ENCODE assay signal across 12 cellular contexts in genomic region chr10:34824870-34825269, GRCh38. TPM values are rescaled to one million over a fixed set of nuclear protein-coding genes. Genes with fewer than 3 reads are reported as not detected.
DNase-seq lines count a peak whose midpoint lies in the region; ATAC-seq, FAIRE-seq and TF ChIP-seq lines count a peak whose summit lies in the region.
"Had no signal": no experiment of that assay in that cellular context is flagged by ENCODE, and none has a peak within 500 bp of the region (broad histone marks: within the 10 kb centered on the region; RNA-seq: fewer than 3 reads in every experiment).

No MANE protein-coding gene starts in this region.

- H3K27me3 Mint-ChIP-seq in endothelial cell (ENCODE audit: unreplicated experiment), result peaks cover 3% of the 10 kb centered on the region

- no peak overlapping the region for H3K4me3 ChIP-seq in MM.1S (ENCODE audit: low read length)
- H3K4me3 ChIP-seq in mucosa of descending colon, result no peak overlapping the region
- no peak overlapping the region for H3K4me3 ChIP-seq in prostate gland
- H3K4me3 ChIP-seq in spleen, result no peak overlapping the region

- FAIRE-seq in D721Med (lab: Jason Lieb, UNC), result no peak

- no peak overlapping the region for H3K4me3 Mint-ChIP-seq in endothelial cell (ENCODE audit: unreplicated experiment)
- H3K4me3 Mint-ChIP-seq: activated naive CD4-positive, alpha-beta T cell treated with anti-CD3 and anti-CD28 coated beads, Interleukin-2, amount 10 ng/mL, durations not matched to agents 7 days and 5 days; IgD-negative memory B cell had no signal

- no peak for DNase-seq in D721Med (ENCODE audit: insufficient read length, low spot score)
- DNase-seq in MM.1S, result peak; percentile 7
- DNase-seq in endothelial cell (ENCODE audit: low spot score), result peak; percentile 14
- DNase-seq in mucosa of descending colon, result no peak
- DNase-seq in prostate gland (ENCODE audit: low spot score), result no peak
- DNase-seq in spleen, result no peak
- DNase-seq: activated naive CD4-positive, alpha-beta T cell treated with anti-CD3 and anti-CD28 coated beads, Interleukin-2, amount 10 ng/mL, durations not matched to agents 7 days and 5 days; NCI-H226; stimulated activated CD4-positive, alpha-beta T cell treated with anti-CD3 and anti-CD28 coated beads, Interleukin-4, amount 100 ng/mL, for 1 hour had no signal

- H3K4me1 Mint-ChIP-seq in endothelial cell (ENCODE audit: unreplicated experiment), result peaks cover 33% of the 10 kb centered on the region
- H3K4me1 Mint-ChIP-seq: activated naive CD4-positive, alpha-beta T cell treated with anti-CD3 and anti-CD28 coated beads, Interleukin-2, amount 10 ng/mL, durations not matched to agents 7 days and 5 days; IgD-negative memory B cell had no signal

- no peaks in the 10 kb centered on the region for H3K36me3 Mint-ChIP-seq in endothelial cell (ENCODE audit: low read depth, unreplicated experiment)
- H3K36me3 Mint-ChIP-seq: activated naive CD4-positive, alpha-beta T cell treated with anti-CD3 and anti-CD28 coated beads, Interleukin-2, amount 10 ng/mL, durations not matched to agents 7 days and 5 days; IgD-negative memory B cell had no signal

- no peak overlapping the region for H2AFZ ChIP-seq in MM.1S (ENCODE audit: low read length)

- H3K9ac ChIP-seq in MM.1S (ENCODE audit: low read length), result no peak overlapping the region

- no peaks in the 10 kb centered on the region for H3K9me3 Mint-ChIP-seq in endothelial cell (ENCODE audit: unreplicated experiment)
- H3K9me3 Mint-ChIP-seq: activated naive CD4-positive, alpha-beta T cell treated with anti-CD3 and anti-CD28 coated beads, Interleukin-2, amount 10 ng/mL, durations not matched to agents 7 days and 5 days had no signal

- no peaks in the 10 kb centered on the region for H3F3A ChIP-seq in MM.1S (ENCODE audit: insufficient read depth, low read length)

- H3K9me2 ChIP-seq in MM.1S (replicated peaks; ENCODE audit: insufficient read depth, low read length), result no peaks in the 10 kb centered on the region

- TF ChIP-seq CTCF in D721Med (IDR thresholded peaks at IDR 0.05; ENCODE audit: insufficient read depth, missing control alignments), result peak; percentile 4
- no peak for TF ChIP-seq CTCF in MM.1S (IDR thresholded peaks at IDR 0.05; ENCODE audit: low read length)
- TF ChIP-seq CTCF in endothelial cell (IDR thresholded peaks at IDR 0.05; ENCODE audit: unreplicated experiment), result no peak
- TF ChIP-seq CTCF in mucosa of descending colon (IDR thresholded peaks at IDR 0.05), result no peak
- TF ChIP-seq CTCF in prostate gland (IDR thresholded peaks at IDR 0.05), result no peak
- TF ChIP-seq CTCF in spleen (IDR thresholded peaks at IDR 0.05 in 8 of 11, conservative IDR thresholded peaks at IDR 0.05 in 3 of 11), result no peak

- ATAC-seq in mucosa of descending colon, result peak; percentile 25
- no peak for ATAC-seq in HG02623 (IDR thresholded peaks at IDR 0.05; ENCODE audit: unreplicated experiment)
- no peak for ATAC-seq in HG03095 (IDR thresholded peaks at IDR 0.05; ENCODE audit: unreplicated experiment)

- intact Hi-C loops in mucosa of descending colon (cut with DNase I, micrococcal nuclease) (no loop called here), prostate gland (cut with DNase I) (no loop called here), spleen (cut with DNase I; ENCODE audit: low total_unique reads) (no loop called here)

- H3K79me2 ChIP-seq in MM.1S (ENCODE audit: low read length), result no peaks in the 10 kb centered on the region

- no peak overlapping the region for H3K27ac ChIP-seq in MM.1S (ENCODE audit: low read length)
- no peak overlapping the region for H3K27ac ChIP-seq in prostate gland
- no peak overlapping the region for H3K27ac ChIP-seq in spleen

- H3K4me2 ChIP-seq in MM.1S (ENCODE audit: low read depth, low read length), result no peak overlapping the region

- H3K4me1 ChIP-seq in MM.1S (ENCODE audit: low read length) (no peaks in the 10 kb centered on the region), mucosa of descending colon (ENCODE audit: low read depth) (no peaks in the 10 kb centered on the region), prostate gland (replicated peaks) (no peaks in the 10 kb centered on the region), spleen (no peaks in the 10 kb centered on the region)

- H3K36me3 ChIP-seq in MM.1S (replicated peaks; ENCODE audit: insufficient read depth, low read length), result no peaks in the 10 kb centered on the region
- no peaks in the 10 kb centered on the region for H3K36me3 ChIP-seq in mucosa of descending colon (ENCODE audit: low read depth)
- no peaks in the 10 kb centered on the region for H3K36me3 ChIP-seq in prostate gland
- no peaks in the 10 kb centered on the region for H3K36me3 ChIP-seq in spleen

- H4K20me1 ChIP-seq in MM.1S (ENCODE audit: insufficient read depth, low read length), result no peaks in the 10 kb centered on the region

- no peaks in the 10 kb centered on the region for H3K9me3 ChIP-seq in MM.1S (replicated peaks; ENCODE audit: insufficient read depth, low read length)
- no peaks in the 10 kb centered on the region for H3K9me3 ChIP-seq in mucosa of descending colon
- no peaks in the 10 kb centered on the region for H3K9me3 ChIP-seq in prostate gland
- no peaks in the 10 kb centered on the region for H3K9me3 ChIP-seq in spleen

- no peaks in the 10 kb centered on the region for H3K27me3 ChIP-seq in MM.1S (replicated peaks; ENCODE audit: insufficient read depth, low read length)
- H3K27me3 ChIP-seq in prostate gland (replicated peaks; ENCODE audit: insufficient read depth), result no peaks in the 10 kb centered on the region
- H3K27me3 ChIP-seq in spleen (replicated peaks in 1 of 7), result peaks cover 0 to 22% (median 0%) of the 10 kb centered on the region in 7 donors

- H3K27ac Mint-ChIP-seq in endothelial cell (ENCODE audit: unreplicated experiment), result no peak overlapping the region
- H3K27ac Mint-ChIP-seq: activated naive CD4-positive, alpha-beta T cell treated with anti-CD3 and anti-CD28 coated beads, Interleukin-2, amount 10 ng/mL, durations not matched to agents 7 days and 5 days; IgD-negative memory B cell had no signal

- no peak for TF ChIP-seq POLR2A in prostate gland (IDR thresholded peaks at IDR 0.05)
- TF ChIP-seq POLR2A in spleen (IDR thresholded peaks at IDR 0.05), result no peak

- WGBS in prostate gland, result 93% methylated on average over 1 of the region's 2 CpGs
- 49 to 61% (median 58%) methylated on average over 2 of the region's 2 CpGs for WGBS in spleen, 5 donors

RNA-seq across cellular contexts. Expression of gene PARD3, which starts 9.8 kb away (rescaled TPM):
- total RNA-seq in endothelial cell (ENCODE audit: unreplicated experiment) (35.2 TPM), mucosa of descending colon (10 to 100 TPM; 39.5 to 87.9 (median 47.0) TPM), prostate gland (10 to 100 TPM; 32.0 to 61.9 TPM), spleen (10 to 100 TPM in 6 of 7 donors, 1 to 10 TPM in 1; 8.3 to 18.9 (median 11.5) TPM)
- polyA plus RNA-seq in spleen, result 1 to 10 TPM; 2.8 to 4.8 (median 4.8) TPM
- polyA plus RNA-seq: IgD-negative memory B cell had no signal

Comparison
In these comparisons a context has a peak if more than half of its experiments do, and no peak if none do; other contexts are left out.
1. DNase-seq: peak in MM.1S (single experiment) and endothelial cell (single experiment); none in D721Med (single experiment), mucosa of descending colon (0 of 3), prostate gland (single experiment) and spleen (single experiment).